12 cellular contexts compared by ENCODE assay signal in the genomic region with DNA sequence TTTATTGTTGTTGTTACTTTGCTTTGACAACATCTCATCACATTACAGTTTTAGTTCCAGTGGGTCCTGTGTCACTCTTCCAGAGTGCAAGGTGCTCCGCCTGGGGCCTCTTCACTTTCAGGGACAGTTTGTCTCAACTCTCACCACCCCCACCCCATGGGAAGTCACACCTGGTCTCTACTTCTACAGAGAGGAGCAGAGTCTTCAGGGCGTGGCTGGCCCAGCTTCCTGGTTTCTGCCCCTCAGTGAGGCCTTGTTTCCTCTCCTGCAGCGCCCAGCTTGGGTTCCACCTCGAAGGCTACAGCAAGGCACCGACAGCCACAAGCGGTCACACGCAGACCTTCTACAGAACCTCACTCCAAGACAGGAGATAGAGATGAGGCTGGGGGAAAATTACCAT. TPM values are rescaled to one million over a fixed set of nuclear protein-coding genes. Genes with fewer than 3 reads are reported as not detected.
A peak's percentile ranks its signal among the peaks of the same experiment; 100 is the strongest.
DNase-seq lines count a peak whose midpoint lies in the region; ATAC-seq and TF ChIP-seq lines count a peak whose summit lies in the region.
"Had no signal": no experiment of that assay in that cellular context is flagged by ENCODE, and none has a peak within 500 bp of the region (broad histone marks: within the 10 kb centered on the region; RNA-seq: fewer than 3 reads in every experiment).

No MANE protein-coding gene starts in this region.

- no peaks in the 10 kb centered on the region for H3K27me3 ChIP-seq in CD4-positive, alpha-beta memory T cell (ENCODE audit: insufficient read depth, low read length)
- H3K27me3 ChIP-seq in effector memory CD4-positive, alpha-beta T cell (replicated peaks; ENCODE audit: control insufficient read depth, insufficient read depth, low read length, poor library complexity, severe bottlenecking) = no peaks in the 10 kb centered on the region

- no peak overlapping the region for H3K4me3 ChIP-seq in CD4-positive, alpha-beta memory T cell (ENCODE audit: low read length in 2 of 2)
- H3K4me3 ChIP-seq in effector memory CD4-positive, alpha-beta T cell (ENCODE audit: insufficient read depth, low read depth, low read length, poor library complexity, severe bottlenecking) = no peak overlapping the region
- H3K4me3 ChIP-seq in coronary artery = no peak overlapping the region
- H3K4me3 ChIP-seq: heart left ventricle had no signal

- no peaks in the 10 kb centered on the region for H3K27me3 Mint-ChIP-seq in CD4-positive, alpha-beta memory T cell
- peaks cover 16% of the 10 kb centered on the region for H3K27me3 Mint-ChIP-seq in memory B cell

- H3K27ac Mint-ChIP-seq in CD4-positive, alpha-beta memory T cell = peak overlapping the region; percentile 43 to 86 (median 76)
- H3K27ac Mint-ChIP-seq in memory B cell = no peak overlapping the region
- H3K27ac Mint-ChIP-seq: stimulated activated naive B cell treated with anti-CD40 and anti-IgM and Interleukin-4, amounts not matched to agents 10 μg/mL and 1 μg/mL and 100 μg/mL, for 72 hours had no signal

- POLR2A ChIA-PET in CD4-positive, alpha-beta memory T cell (lab: Charles Lee; ENCODE audit: partially characterized antibody) = interaction anchor here (1.6 kb wide), 1 partner anchor 29 kb away, joined by 7 read pairs; no protein-coding TSS in a partner anchor

- peaks cover 0 to 2% (median 0%) of the 10 kb centered on the region in 8 donors for H3K9me3 Mint-ChIP-seq in CD4-positive, alpha-beta memory T cell
- H3K9me3 Mint-ChIP-seq in memory B cell = no peaks in the 10 kb centered on the region
- H3K9me3 Mint-ChIP-seq: stimulated activated naive B cell treated with anti-CD40 and anti-IgM and Interleukin-4, amounts not matched to agents 10 μg/mL and 1 μg/mL and 100 μg/mL, for 72 hours had no signal

- no peaks in the 10 kb centered on the region for H3K36me3 ChIP-seq in CD4-positive, alpha-beta memory T cell (ENCODE audit: insufficient read depth, low read length)
- no peaks in the 10 kb centered on the region for H3K36me3 ChIP-seq in effector memory CD4-positive, alpha-beta T cell (ENCODE audit: control insufficient read depth, insufficient read depth, low read length)
- H3K36me3 ChIP-seq: heart left ventricle had no signal

- H3K36me3 Mint-ChIP-seq in CD4-positive, alpha-beta memory T cell = no peaks in the 10 kb centered on the region
- no peaks in the 10 kb centered on the region for H3K36me3 Mint-ChIP-seq in memory B cell
- H3K36me3 Mint-ChIP-seq: stimulated activated naive B cell treated with anti-CD40 and anti-IgM and Interleukin-4, amounts not matched to agents 10 μg/mL and 1 μg/mL and 100 μg/mL, for 72 hours had no signal

- intact Hi-C loops in CD4-positive, alpha-beta memory T cell (cut with micrococcal nuclease) = loop anchor here (2.0 kb wide), 1 partner anchor 31 kb away; a partner anchor contains a TSS

- H3K27ac ChIP-seq in CD4-positive, alpha-beta memory T cell (ENCODE audit: low read depth, low read length) = no peak overlapping the region
- H3K27ac ChIP-seq in effector memory CD4-positive, alpha-beta T cell (ENCODE audit: insufficient read depth, low read length, poor library complexity, severe bottlenecking) = no peak overlapping the region
- no peak overlapping the region for H3K27ac ChIP-seq in coronary artery
- H3K27ac ChIP-seq: heart left ventricle had no signal

- ATAC-seq in GM19324 (IDR thresholded peaks at IDR 0.05; ENCODE audit: low FRiP score, unreplicated experiment) (peak; percentile 74), memory B cell (ENCODE audit: low read depth) (peak; percentile 19), HG03039 (IDR thresholded peaks at IDR 0.05; ENCODE audit: unreplicated experiment) (no peak)
- ATAC-seq: heart left ventricle; stimulated activated naive B cell treated with anti-CD40 and anti-IgM and Interleukin-4, amounts not matched to agents 10 μg/mL and 1 μg/mL and 100 μg/mL, for 72 hours had no signal

- peaks cover 8 to 22% (median 17%) of the 10 kb centered on the region in 4 donors for H3K4me1 Mint-ChIP-seq in CD4-positive, alpha-beta memory T cell
- H3K4me1 Mint-ChIP-seq in memory B cell = peaks cover 4% of the 10 kb centered on the region

- no peak for TF ChIP-seq CTCF in coronary artery (IDR thresholded peaks at IDR 0.05)

- peak in 4 of 5 donors; percentile 13 to 21 (median 18) for DNase-seq in CD4-positive, alpha-beta memory T cell
- peak; percentile 6 to 19 for DNase-seq in activated CD4-positive, alpha-beta T cell treated with anti-CD3 and anti-CD28 coated beads, Interleukin-2, amount 50 U/mL, for 48 hours
- DNase-seq in memory B cell (ENCODE audit: low spot score in 2 of 2) (no peak), AG08396 (ENCODE audit: low spot score) (no peak), coronary artery (ENCODE audit: low spot score) (no peak)
- no peak for DNase-seq in effector memory CD4-positive, alpha-beta T cell
- DNase-seq: GDM1; NCI-H1092 treated with DMSO at 0.1 percent for 48 hours; stimulated activated naive B cell treated with anti-CD40 and anti-IgM and Interleukin-4, amounts not matched to agents 10 μg/mL and 1 μg/mL and 100 μg/mL, for 72 hours had no signal

- peak overlapping the region in 6 of 8 donors; percentile 25 to 67 (median 48) for H3K4me3 Mint-ChIP-seq in CD4-positive, alpha-beta memory T cell
- H3K4me3 Mint-ChIP-seq in memory B cell = no peak overlapping the region
- H3K4me3 Mint-ChIP-seq: stimulated activated naive B cell treated with anti-CD40 and anti-IgM and Interleukin-4, amounts not matched to agents 10 μg/mL and 1 μg/mL and 100 μg/mL, for 72 hours had no signal

- CTCF ChIA-PET in CD4-positive, alpha-beta memory T cell (lab: Charles Lee; ENCODE audit: partially characterized antibody) = interaction anchor here (1.7 kb wide), 1 partner anchor 462 kb away, joined by 4 read pairs; no protein-coding TSS in a partner anchor

- H3K4me1 ChIP-seq in CD4-positive, alpha-beta memory T cell (ENCODE audit: insufficient read depth, low read length) = peaks cover 14% of the 10 kb centered on the region
- H3K4me1 ChIP-seq in effector memory CD4-positive, alpha-beta T cell (ENCODE audit: control insufficient read depth, insufficient read depth, low read length, poor library complexity, severe bottlenecking) = peaks cover 6% of the 10 kb centered on the region
- H3K4me1 ChIP-seq: heart left ventricle had no signal

- no peaks in the 10 kb centered on the region for H3K9me3 ChIP-seq in CD4-positive, alpha-beta memory T cell (ENCODE audit: control insufficient read depth in 1 of 2, low read length in 2 of 2)
- H3K9me3 ChIP-seq in effector memory CD4-positive, alpha-beta T cell (ENCODE audit: control insufficient read depth, low read length) = no peaks in the 10 kb centered on the region
- H3K9me3 ChIP-seq: heart left ventricle had no signal

RNA-seq across cellular contexts. Expression of a gene that starts 30.3 kb away (rescaled TPM):
- 1 to 10 TPM; 3.4 to 4.1 TPM for total RNA-seq in CD4-positive, alpha-beta memory T cell
- polyA plus RNA-seq in CD4-positive, alpha-beta memory T cell = under 1 TPM; 0.29 to 0.62 TPM

Comparison
In these comparisons a context has a peak if more than half of its experiments do, and no peak if none do; other contexts are left out.
1. DNase-seq: peak in CD4-positive, alpha-beta memory T cell (4 of 5) and activated CD4-positive, alpha-beta T cell treated with anti-CD3 and anti-CD28 coated beads, Interleukin-2, amount 50 U/mL, for 48 hours (2 of 2); none in memory B cell (0 of 2), effector memory CD4-positive, alpha-beta T cell (0 of 3), AG08396 (single experiment) and coronary artery (single experiment).